8 cellular contexts compared by ENCODE assay signal in the genomic region with DNA sequence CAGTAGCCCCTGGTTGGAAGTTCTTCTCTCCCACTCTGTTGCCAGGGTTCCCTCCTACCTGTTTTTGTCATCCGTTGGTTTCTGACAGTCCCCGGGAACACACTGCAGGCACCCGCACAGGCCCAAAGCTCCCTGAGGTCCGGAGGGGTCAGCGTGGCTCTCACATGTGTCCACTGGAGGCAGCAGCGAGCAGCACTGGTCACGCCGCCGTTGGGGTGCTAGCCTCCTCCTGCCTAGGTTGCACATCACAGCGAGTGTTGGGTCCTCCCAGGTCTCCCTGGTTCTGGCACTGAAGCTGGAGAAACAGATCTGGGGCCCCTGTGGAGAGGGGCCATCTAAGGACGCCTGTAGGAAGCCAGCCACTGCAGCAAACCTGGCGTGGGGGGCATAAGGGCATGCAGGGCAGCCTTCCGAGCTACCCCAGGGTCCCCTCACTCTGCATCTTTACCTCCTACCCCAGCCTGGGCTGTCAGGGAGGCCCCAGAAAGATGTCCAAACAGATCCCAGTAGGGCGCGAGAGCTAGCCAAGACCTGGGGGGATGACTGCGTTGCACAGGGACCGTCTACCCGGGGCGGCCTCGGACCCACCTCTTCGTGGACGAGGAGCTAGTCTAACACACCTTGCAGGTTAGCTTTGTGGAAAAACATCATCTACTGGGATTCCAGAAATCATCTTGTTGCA. TPM values are rescaled to one million over a fixed set of nuclear protein-coding genes. Genes with fewer than 3 reads are reported as not detected.
DNase-seq lines count a peak whose midpoint lies in the region; TF ChIP-seq lines count a peak whose summit lies in the region.

No MANE protein-coding gene starts in this region.

- no peak overlapping the region for H3K4me3 ChIP-seq in uterus
- no peak overlapping the region for H3K4me3 ChIP-seq in MG63

- TF ChIP-seq POLR2A in uterus (IDR thresholded peaks at IDR 0.05) = no peak

- DNase-seq in DMS 273 (lab: John Stamatoyannopoulos, UW; ENCODE audit: unreplicated experiment) (peak; percentile 35), DMS 273 treated with DMSO at 0.1 percent for 48 hours (lab: John Stamatoyannopoulos, UW) (no peak), glomerular visceral epithelial cell (ENCODE audit: extremely low spot score) (peak; percentile 7), uterus (no peak), dedifferentiated amniotic fluid mesenchymal stem cell (ENCODE audit: extremely low spot score) (no peak), MG63 (no peak)
- peak; percentile 29 for DNase-seq in activated CD4-positive, alpha-beta T cell treated with anti-CD3 and anti-CD28 coated beads, Interleukin-2, amount 50 U/mL, for 1 hour
- DNase-seq in stimulated activated CD4-positive, alpha-beta T cell treated with anti-CD3 and anti-CD28 coated beads, Interleukin-12 subunit alpha, Interleukin-12 subunit beta, amount 100 ng/mL, for 48 hours (ENCODE audit: low read depth in 2 of 3, low spot score in 1 of 3) = peak in 2 of 3 donors; percentile 22 to 35

- H3K4me1 ChIP-seq in uterus = no peaks in the 10 kb centered on the region

- no peak overlapping the region for H3K27ac ChIP-seq in uterus

- intact Hi-C loops in uterus (cut with DNase I; ENCODE audit: low total_unique reads) = no loop called here

- no peaks in the 10 kb centered on the region for H3K27me3 ChIP-seq in uterus
- H3K27me3 ChIP-seq in MG63 = no peaks in the 10 kb centered on the region

- H3K36me3 ChIP-seq in uterus (no peaks in the 10 kb centered on the region), MG63 (no peaks in the 10 kb centered on the region; the same call in 1 of the 2 replicates)

- no peaks in the 10 kb centered on the region for H3K9me3 ChIP-seq in uterus
- no peaks in the 10 kb centered on the region for H3K9me3 ChIP-seq in MG63

- peak in 2 of 4 experiments; percentile 44 to 48 for TF ChIP-seq CTCF in uterus (IDR thresholded peaks at IDR 0.05)

RNA-seq across cellular contexts. Expression of a gene that starts 28.9 kb away (rescaled TPM):
- total RNA-seq in uterus = 10 to 100 TPM in 3 of 4 donors, under 1 TPM in 1; 0.59 to 32.6 (median 15.3) TPM
- total RNA-seq in MG63 (2014; rRNA removed; shearing (Covaris generic); ENCODE audit: low replicate concordance) = 8.3 and 13.7 TPM in 2 replicates

RNA-seq across cellular contexts. Expression of a gene that starts 36.1 kb away (rescaled TPM):
- total RNA-seq in uterus = 10 to 100 TPM in 2 of 4 donors, 1 to 10 TPM in 1, under 1 TPM in 1; 0.29 to 27.6 (median 8.3) TPM
- total RNA-seq in MG63 (2014; rRNA removed; shearing (Covaris generic); ENCODE audit: low replicate concordance) = 20.1 and 25.2 TPM in 2 replicates

RNA-seq across cellular contexts. Expression of a gene that starts 53.2 kb away (rescaled TPM):
- 10 to 100 TPM in 1 of 4 donors, 1 to 10 TPM in 2, under 1 TPM in 1; 0.51 to 17.2 (median 3.2) TPM for total RNA-seq in uterus
- total RNA-seq in MG63 (2014; rRNA removed; shearing (Covaris generic); ENCODE audit: low replicate concordance) = 25.9 and 36.6 TPM in 2 replicates

Comparison
In these comparisons a context has a peak if more than half of its experiments do, and no peak if none do; other contexts are left out.
1. DNase-seq: peak in DMS 273 (single experiment), activated CD4-positive, alpha-beta T cell treated with anti-CD3 and anti-CD28 coated beads, Interleukin-2, amount 50 U/mL, for 1 hour (single experiment), glomerular visceral epithelial cell (single experiment) and stimulated activated CD4-positive, alpha-beta T cell treated with anti-CD3 and anti-CD28 coated beads, Interleukin-12 subunit alpha, Interleukin-12 subunit beta, amount 100 ng/mL, for 48 hours (2 of 3); none in DMS 273 treated with DMSO at 0.1 percent for 48 hours (single experiment), uterus (0 of 2), dedifferentiated amniotic fluid mesenchymal stem cell (single experiment) and MG63 (single experiment).